ENCODE assay signal across 1 cellular context in genomic region chr11:111918390-111919256, GRCh38.
TF ChIP-seq lines count a peak whose summit lies in the region.

Gene C11orf52, plus strand, starts transcription at chr11:111918913. Its CDS starts 60 bp downstream, at chr11:111918973.

TF ChIP-seq in K562, 482 proteins besides CTCF, POLR2A, EP300 and RAD21 (continued from another document):
- no peak for TF ChIP-seq USF1 (CRISPR knock-in tag; IDR thresholded peaks at IDR 0.05)
- no peak for TF ChIP-seq MYNN (IDR thresholded peaks at IDR 0.05)
- TF ChIP-seq MYNN (CRISPR knock-in tag; IDR thresholded peaks at IDR 0.05) = no peak
- no peak for TF ChIP-seq ZNF778 (CRISPR knock-in tag; IDR thresholded peaks at IDR 0.05)
- TF ChIP-seq E2F1 (CRISPR knock-in tag; IDR thresholded peaks at IDR 0.05) = no peak
- TF ChIP-seq PHF8 (IDR thresholded peaks at IDR 0.05; ENCODE audit: borderline replicate concordance, low read length) = peak; percentile 27; the same call in 1 of the 2 replicates
- TF ChIP-seq ELF1 (tag; IDR thresholded peaks at IDR 0.05) = peak; percentile 87
- peak; percentile 22; the same call in 1 of the 2 replicates for TF ChIP-seq CTBP1 (IDR thresholded peaks at IDR 0.05; ENCODE audit: borderline replicate concordance)
- TF ChIP-seq RBFOX2 (IDR thresholded peaks at IDR 0.05; ENCODE audit: low read depth, low read length) = peak; percentile 32; the same call in 1 of the 2 replicates
- TF ChIP-seq FOXK2 (conservative IDR thresholded peaks at IDR 0.05 in 1 of 2, IDR thresholded peaks at IDR 0.05 in 1 of 2; ENCODE audit: low read depth in 2 of 2) = 0 out of 4 replicates have a peak, but pooled peaks of 1 of the 2 experiments have one; percentile 19
- TF ChIP-seq RFX7 (CRISPR knock-in tag; IDR thresholded peaks at IDR 0.05) = no peak
- no peak for TF ChIP-seq ATF1 (CRISPR knock-in tag; IDR thresholded peaks at IDR 0.05)
- TF ChIP-seq ATF1 (tag; IDR thresholded peaks at IDR 0.05) = no peak
- no peak for TF ChIP-seq EHMT2 (IDR thresholded peaks at IDR 0.05)
- peak; percentile 47 for TF ChIP-seq L3MBTL2 (IDR thresholded peaks at IDR 0.05)
- TF ChIP-seq DACH1 (IDR thresholded peaks at IDR 0.05; ENCODE audit: partially characterized antibody) = peak; percentile 22
- TF ChIP-seq STAT6 (CRISPR knock-in tag; IDR thresholded peaks at IDR 0.05) = no peak
- TF ChIP-seq HNRNPLL (IDR thresholded peaks at IDR 0.05; ENCODE audit: low read depth, low read length, poor library complexity, severe bottlenecking) = no peak
- no peak for TF ChIP-seq RUNX1 (IDR thresholded peaks at IDR 0.05; ENCODE audit: low read depth)
- TF ChIP-seq BCL6 (CRISPR knock-in tag; IDR thresholded peaks at IDR 0.05) = no peak
- peak; percentile 47 for TF ChIP-seq PHF20 (IDR thresholded peaks at IDR 0.05; ENCODE audit: partially characterized antibody)
